ENCODE assay signal across 8 cellular contexts in genomic region chr17:67491009-67491677, GRCh38.
A peak's percentile ranks its signal among the peaks of the same experiment; 100 is the strongest.
DNase-seq lines count a peak whose midpoint lies in the region; ATAC-seq and TF ChIP-seq lines count a peak whose summit lies in the region.

No MANE protein-coding gene starts in this region.

- no peaks in the 10 kb centered on the region for H3K4me1 ChIP-seq in colonic mucosa

- TF ChIP-seq CTCF in colonic mucosa (IDR thresholded peaks at IDR 0.05): no peak

- H3K9me3 ChIP-seq in colonic mucosa: no peaks in the 10 kb centered on the region

- no peaks in the 10 kb centered on the region for H3K36me3 ChIP-seq in colonic mucosa

- peak; percentile 98 for DNase-seq in DMS53 treated with DMSO at 0.1 percent for 48 hours (lab: John Stamatoyannopoulos, UW; ENCODE audit: unreplicated experiment)
- peak; percentile 78 for DNase-seq in NCI-H510A treated with DMSO at 0.1 percent for 48 hours (lab: John Stamatoyannopoulos, UW)
- DNase-seq in colonic mucosa: peak; percentile 51
- DNase-seq in left lobe of liver (ENCODE audit: low spot score): no peak
- peak in 45 of 49 donors; percentile 14 to 94 (median 72) for DNase-seq in substantia nigra (lab: John Stamatoyannopoulos, UW)
- DNase-seq in RPMI8226: no peak

- intact Hi-C loops in colonic mucosa (cut with DNase I): no loop called here

- H3K4me3 ChIP-seq in colonic mucosa: no peak overlapping the region

- no peaks in the 10 kb centered on the region for H3K27me3 ChIP-seq in colonic mucosa

- ATAC-seq in left lobe of liver: peak; percentile 31
- no peak for ATAC-seq in HG03521 (IDR thresholded peaks at IDR 0.05; ENCODE audit: unreplicated experiment)
- ATAC-seq in HG03565 (IDR thresholded peaks at IDR 0.05; ENCODE audit: unreplicated experiment): no peak

- no peak overlapping the region for H3K9ac ChIP-seq in colonic mucosa (ENCODE audit: low read depth in 2 of 2, low read length in 2 of 2)

- H3K27ac ChIP-seq in colonic mucosa (no peak overlapping the region), substantia nigra (ENCODE audit: low read depth, low read length, poor library complexity, severe bottlenecking) (peak overlapping the region; percentile 73)

Comparison
In these comparisons a context has a peak if more than half of its experiments do, and no peak if none do; other contexts are left out.
1. DNase-seq: peak in DMS53 treated with DMSO at 0.1 percent for 48 hours (single experiment), NCI-H510A treated with DMSO at 0.1 percent for 48 hours (single experiment), colonic mucosa (single experiment) and substantia nigra (45 of 49); none in left lobe of liver (single experiment) and RPMI8226 (single experiment).